Comparison of ENCODE assay signal across 8 cellular contexts in genomic region chrX:97563531-97564133, GRCh38.
A peak's percentile ranks its signal among the peaks of the same experiment; 100 is the strongest.
DNase-seq lines count a peak whose midpoint lies in the region; ATAC-seq and TF ChIP-seq lines count a peak whose summit lies in the region.

No MANE protein-coding gene starts in this region.

- ATAC-seq in GM19043 (IDR thresholded peaks at IDR 0.05; ENCODE audit: low read depth, unreplicated experiment) = peak; percentile 100
- ATAC-seq in HG03175 (IDR thresholded peaks at IDR 0.05; ENCODE audit: unreplicated experiment) = peak; percentile 99
- ATAC-seq in PC-3 = peak; percentile 68
- no peak for ATAC-seq in gastrocnemius medialis

- no peaks in the 10 kb centered on the region for H4K20me1 ChIP-seq in PC-3 (ENCODE audit: low read length)

- H3K4me3 ChIP-seq in PC-3 (ENCODE audit: low read length) = peak overlapping the region; percentile 58
- H3K4me3 ChIP-seq in gastrocnemius medialis = peak overlapping the region in 3 of 4 donors; percentile 4 to 40 (median 12)

- peak; percentile 60 to 62 for DNase-seq in AML-193 (lab: John Stamatoyannopoulos, UW)
- peak; percentile 11 for DNase-seq in PC-3
- peak; percentile 12 for DNase-seq in activated T-helper 9 cell treated with anti-CD3 and anti-CD28 coated beads, Interleukin-2, amount 50 U/mL, for 16 hours (ENCODE audit: low read depth)
- DNase-seq in glomerular visceral epithelial cell (ENCODE audit: extremely low spot score) = peak; percentile 60
- DNase-seq in gastrocnemius medialis = no peak
- no peak for DNase-seq in DMS114 treated with DMSO at 0.1 percent for 48 hours (lab: John Stamatoyannopoulos, UW; ENCODE audit: unreplicated experiment)

- H3K4me2 ChIP-seq in PC-3 (ENCODE audit: low read length) = peak overlapping the region; percentile 79

- 0 out of 2 replicates have a peak overlapping the region, but pooled peaks have one; percentile 3 for H3K9ac ChIP-seq in PC-3 (ENCODE audit: low read length)

- in situ Hi-C loops in gastrocnemius medialis (cut with MboI; ENCODE audit: low sequenced_read_pairs in 4 of 4) = no loop called here

- peak overlapping the region; percentile 57 for H2AFZ ChIP-seq in PC-3 (ENCODE audit: low read length)

- H3K9me3 ChIP-seq in PC-3 (ENCODE audit: low read length) = no peaks in the 10 kb centered on the region
- H3K9me3 ChIP-seq in gastrocnemius medialis = no peaks in the 10 kb centered on the region

- no peak overlapping the region for H3K27ac ChIP-seq in PC-3 (ENCODE audit: low read length)
- peak overlapping the region in 1 of 4 donors; percentile 34 for H3K27ac ChIP-seq in gastrocnemius medialis

- H3K4me1 ChIP-seq in PC-3 (ENCODE audit: insufficient read depth, low read length) = no peaks in the 10 kb centered on the region
- H3K4me1 ChIP-seq in gastrocnemius medialis = no peaks in the 10 kb centered on the region

- no TSS peak for BruUV-seq in PC-3 (replicated peaks; lab: Mats Ljungman, UMichigan)

- TF ChIP-seq POLR2A in gastrocnemius medialis (IDR thresholded peaks at IDR 0.05) = no peak

- intact Hi-C loops in PC-3 (cut with micrococcal nuclease) = no loop called here
- intact Hi-C loops in gastrocnemius medialis (cut with DNase I; ENCODE audit: low total_unique reads) = no loop called here

- H3K79me2 ChIP-seq in PC-3 (ENCODE audit: low read length) = no peaks in the 10 kb centered on the region

- POLR2A ChIA-PET in PC-3 (lab: Charles Lee; ENCODE audit: unreplicated experiment) = interaction anchor here (0.5 to 0.6 kb wide), 2 partner anchors 29 to 62 kb away, joined by 3 to 4 read pairs; no protein-coding TSS in a partner anchor

- no peaks in the 10 kb centered on the region for H3F3A ChIP-seq in PC-3 (ENCODE audit: low read length, unreplicated experiment)

- H3K27me3 ChIP-seq in PC-3 (ENCODE audit: low read length) (no peaks in the 10 kb centered on the region), gastrocnemius medialis (no peaks in the 10 kb centered on the region)

- TF ChIP-seq CTCF in PC-3 (conservative IDR thresholded peaks at IDR 0.05; ENCODE audit: low read depth, low read length) (no peak), gastrocnemius medialis (IDR thresholded peaks at IDR 0.05 in 4 of 5, conservative IDR thresholded peaks at IDR 0.05 in 1 of 5) (no peak)

- no peaks in the 10 kb centered on the region for H3K9me2 ChIP-seq in PC-3 (replicated peaks; ENCODE audit: low read length)

- CTCF ChIA-PET in PC-3 (lab: Charles Lee) = no interaction called here

- H3K36me3 ChIP-seq in PC-3 (ENCODE audit: low read depth, low read length) (no peaks in the 10 kb centered on the region), gastrocnemius medialis (no peaks in the 10 kb centered on the region)

Comparison
In these comparisons a context has a peak if more than half of its experiments do, and no peak if none do; other contexts are left out.
1. DNase-seq: peak in AML-193 (2 of 2), PC-3 (single experiment), activated T-helper 9 cell treated with anti-CD3 and anti-CD28 coated beads, Interleukin-2, amount 50 U/mL, for 16 hours (single experiment) and glomerular visceral epithelial cell (single experiment); none in gastrocnemius medialis (0 of 2) and DMS114 treated with DMSO at 0.1 percent for 48 hours (single experiment).
2. ATAC-seq: peak in GM19043 (single experiment), HG03175 (single experiment) and PC-3 (single experiment); none in gastrocnemius medialis (0 of 2).